In genomic region chr1:81032374-81032773, GRCh38 we compare ENCODE assay signal across 14 cellular contexts.
"Had no signal": no experiment of that assay in that cellular context is flagged by ENCODE, and none has a peak within 500 bp of the region (broad histone marks: within the 10 kb centered on the region; RNA-seq: fewer than 3 reads in every experiment).

No MANE protein-coding gene starts in this region.

- H3K27ac ChIP-seq: epithelial cell of prostate, esophagus muscularis mucosa, gastroesophageal sphincter, neutrophil, skin epidermis had no signal

- H3K4me1 ChIP-seq: esophagus muscularis mucosa, gastroesophageal sphincter had no signal

- H3K36me3 ChIP-seq: esophagus muscularis mucosa, gastroesophageal sphincter, neutrophil had no signal

- DNase-seq: effector memory CD8-positive, alpha-beta T cell; left colon; naive thymus-derived CD4-positive, alpha-beta T cell; nephron progenitor cell; stimulated activated CD4-positive, alpha-beta T cell treated with anti-CD3 and anti-CD28 coated beads, Interleukin-12 subunit alpha, Interleukin-12 subunit beta, amount 100 ng/mL, for 4 hours; stimulated activated naive CD4-positive, alpha-beta T cell; trophoblast cell had no signal

- H3K4me3 Mint-ChIP-seq: dendritic cell treated with granulocyte-macrophage colony-stimulating factor and Interleukin-4, amounts not matched to agents 40 ng/mL and 50 ng/mL, for 4 days; effector memory CD8-positive, alpha-beta T cell; naive thymus-derived CD4-positive, alpha-beta T cell; nephron progenitor cell had no signal

- H3K4me3 ChIP-seq: esophagus muscularis mucosa, gastroesophageal sphincter, skin epidermis had no signal

- H3K27me3 ChIP-seq: esophagus muscularis mucosa, gastroesophageal sphincter, neutrophil had no signal

- H3K27ac Mint-ChIP-seq: dendritic cell treated with granulocyte-macrophage colony-stimulating factor and Interleukin-4, amounts not matched to agents 40 ng/mL and 50 ng/mL, for 4 days; effector memory CD8-positive, alpha-beta T cell; naive thymus-derived CD4-positive, alpha-beta T cell; nephron progenitor cell had no signal

- H3K4me1 Mint-ChIP-seq: naive thymus-derived CD4-positive, alpha-beta T cell had no signal

- H3K27me3 Mint-ChIP-seq: dendritic cell treated with granulocyte-macrophage colony-stimulating factor and Interleukin-4, amounts not matched to agents 40 ng/mL and 50 ng/mL, for 4 days; effector memory CD8-positive, alpha-beta T cell; naive thymus-derived CD4-positive, alpha-beta T cell had no signal

- ATAC-seq: effector memory CD8-positive, alpha-beta T cell; gastroesophageal sphincter; naive thymus-derived CD4-positive, alpha-beta T cell; sciatic nerve had no signal
